ENCODE assay signal across 8 cellular contexts in the genomic region with DNA sequence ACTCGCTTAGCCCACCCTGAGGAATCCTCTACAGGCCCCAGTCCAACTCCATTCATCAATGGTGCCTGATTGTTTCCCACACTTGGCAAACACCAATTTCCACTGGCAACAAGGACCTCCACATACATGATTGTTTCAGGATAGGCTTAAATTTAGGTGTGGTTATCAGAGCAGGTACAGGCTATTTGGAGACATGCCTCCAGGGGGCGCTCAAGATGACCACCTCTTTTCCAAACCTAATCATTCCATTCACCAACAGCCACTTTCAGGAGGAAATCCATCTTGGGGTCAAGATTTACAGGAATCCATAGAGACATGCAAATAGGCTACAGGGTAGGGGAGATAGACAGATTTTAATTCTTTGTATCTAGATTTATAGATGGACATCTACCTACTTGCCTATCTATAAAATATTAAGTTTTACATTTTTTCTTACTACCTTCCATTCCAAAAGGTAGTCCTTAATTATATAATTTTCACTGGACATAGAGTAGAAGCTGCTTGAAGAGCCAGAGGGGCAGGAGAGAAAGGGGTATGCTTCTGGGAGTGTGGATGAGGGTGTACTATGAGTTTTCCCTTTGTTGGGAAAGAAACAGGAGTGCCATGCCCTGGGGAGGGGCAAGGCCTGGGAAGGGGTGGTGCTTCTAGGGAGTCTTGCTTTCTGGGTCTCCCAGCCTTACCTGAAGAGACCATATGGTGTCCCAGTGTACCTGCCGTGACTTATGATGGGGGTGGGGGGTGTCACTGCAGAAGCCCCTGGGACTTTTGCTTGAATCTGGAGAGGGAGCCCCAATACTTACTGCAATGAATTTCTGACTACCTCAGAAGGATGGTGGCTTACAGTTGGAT. TPM values are rescaled to one million over a fixed set of nuclear protein-coding genes. Genes with fewer than 3 reads are reported as not detected.
DNase-seq lines count a peak whose midpoint lies in the region; ATAC-seq and TF ChIP-seq lines count a peak whose summit lies in the region.

No MANE protein-coding gene starts in this region.

- ATAC-seq in HG03196 (IDR thresholded peaks at IDR 0.05; ENCODE audit: unreplicated experiment) (no peak), GM18517 (IDR thresholded peaks at IDR 0.05; ENCODE audit: unreplicated experiment) (no peak), HG03571 (IDR thresholded peaks at IDR 0.05; ENCODE audit: unreplicated experiment) (no peak)

- H3K4me3 Mint-ChIP-seq in glutamatergic neuron (ENCODE audit: unreplicated experiment): no peak overlapping the region

- no peak overlapping the region for H3K27ac Mint-ChIP-seq in glutamatergic neuron (ENCODE audit: unreplicated experiment)

- TF ChIP-seq CTCF in GM12872 (IDR thresholded peaks at IDR 0.05; ENCODE audit: insufficient read depth, low read depth, low read length) (peak; percentile 77), glutamatergic neuron (IDR thresholded peaks at IDR 0.05; ENCODE audit: partially characterized antibody, unreplicated experiment) (peak; percentile 90)

- no peaks in the 10 kb centered on the region for H3K36me3 Mint-ChIP-seq in glutamatergic neuron (ENCODE audit: unreplicated experiment)

- H3K4me1 Mint-ChIP-seq in glutamatergic neuron (ENCODE audit: low read depth, unreplicated experiment): peaks cover 25% of the 10 kb centered on the region

- peak; percentile 33 to 36 for DNase-seq in AML-193 (lab: John Stamatoyannopoulos, UW)
- peak; percentile 50 for DNase-seq in OCI-M1 (lab: John Stamatoyannopoulos, UW)
- DNase-seq in glutamatergic neuron: peak; percentile 65
- DNase-seq in AG08395 (ENCODE audit: low spot score): no peak

- H3K9me3 Mint-ChIP-seq in glutamatergic neuron (ENCODE audit: unreplicated experiment): peaks cover 3% of the 10 kb centered on the region

- peaks cover 9% of the 10 kb centered on the region for H3K27me3 Mint-ChIP-seq in glutamatergic neuron (ENCODE audit: unreplicated experiment)

RNA-seq across cellular contexts. Expression of a gene that starts 14.1 kb away (rescaled TPM):
- 89.0 TPM for total RNA-seq in glutamatergic neuron (ENCODE audit: unreplicated experiment)
